In genomic region chr19:52748336-52748950, GRCh38 we compare ENCODE assay signal across 8 cellular contexts. TPM values are rescaled to one million over a fixed set of nuclear protein-coding genes. Genes with fewer than 3 reads are reported as not detected.
DNase-seq lines count a peak whose midpoint lies in the region; ATAC-seq, FAIRE-seq and TF ChIP-seq lines count a peak whose summit lies in the region.

No MANE protein-coding gene starts in this region.

- no peak for ATAC-seq in GM18505 (IDR thresholded peaks at IDR 0.05; ENCODE audit: unreplicated experiment)
- ATAC-seq in HG03521 (IDR thresholded peaks at IDR 0.05; ENCODE audit: unreplicated experiment), result no peak

- DNase-seq in NCI-H226 (peak; percentile 36), esophagus muscularis mucosa (ENCODE audit: extremely low spot score) (no peak), osteocyte (ENCODE audit: extremely low spot score, unreplicated experiment) (no peak), urothelium cell line (ENCODE audit: low spot score) (no peak), NCI-H187 (lab: John Stamatoyannopoulos, UW) (no peak)

- no peaks in the 10 kb centered on the region for H3K9me3 ChIP-seq in ES-I3 (ENCODE audit: control insufficient read depth, insufficient read depth, low read length)
- no peaks in the 10 kb centered on the region for H3K9me3 ChIP-seq in esophagus muscularis mucosa

- peak overlapping the region; percentile 66 for H3K9ac ChIP-seq in ES-I3 (ENCODE audit: low read depth, low read length)

- 31% methylated on average over 8 of the region's 8 CpGs for WGBS in esophagus muscularis mucosa

- H3K4me1 ChIP-seq in ES-I3 (ENCODE audit: insufficient read depth, low read length), result no peaks in the 10 kb centered on the region
- peaks cover 0 to 5% (median 3%) of the 10 kb centered on the region in 4 donors for H3K4me1 ChIP-seq in esophagus muscularis mucosa

- no peaks in the 10 kb centered on the region for H3K4me1 Mint-ChIP-seq in osteocyte (ENCODE audit: unreplicated experiment)

- no peak overlapping the region for H3K27ac Mint-ChIP-seq in osteocyte (ENCODE audit: unreplicated experiment)

- no peaks in the 10 kb centered on the region for H3K27me3 ChIP-seq in esophagus muscularis mucosa

- no peak overlapping the region for H3K27ac ChIP-seq in esophagus muscularis mucosa (replicated peaks in 1 of 4)

- H3K4me3 ChIP-seq in esophagus muscularis mucosa, result no peak overlapping the region

- peak; percentile 35 to 61 (median 50) for TF ChIP-seq CTCF in esophagus muscularis mucosa (IDR thresholded peaks at IDR 0.05)
- TF ChIP-seq CTCF in osteocyte (IDR thresholded peaks at IDR 0.05), result peak; percentile 63

- no peaks in the 10 kb centered on the region for H3K36me3 ChIP-seq in ES-I3 (ENCODE audit: insufficient read depth, low read length)
- no peaks in the 10 kb centered on the region for H3K36me3 ChIP-seq in esophagus muscularis mucosa

- no peaks in the 10 kb centered on the region for H3K27me3 Mint-ChIP-seq in osteocyte (ENCODE audit: unreplicated experiment)

- TF ChIP-seq EP300 in esophagus muscularis mucosa (IDR thresholded peaks at IDR 0.05), result no peak

- intact Hi-C loops in esophagus muscularis mucosa (cut with DNase I), result no loop called here

- TF ChIP-seq POLR2A in esophagus muscularis mucosa (IDR thresholded peaks at IDR 0.05; ENCODE audit: low read depth) (no peak), GM18505 (IDR thresholded peaks at IDR 0.05; ENCODE audit: borderline replicate concordance, extremely low read depth, insufficient read depth, insufficient read length) (no peak)

- H3K36me3 Mint-ChIP-seq in osteocyte (ENCODE audit: unreplicated experiment), result no peaks in the 10 kb centered on the region

- FAIRE-seq in urothelium cell line (lab: Jason Lieb, UNC), result no peak

- H3K4me3 Mint-ChIP-seq in osteocyte (ENCODE audit: unreplicated experiment), result no peak overlapping the region

- peaks cover 4% of the 10 kb centered on the region for H3K9me3 Mint-ChIP-seq in osteocyte (ENCODE audit: unreplicated experiment)

RNA-seq across cellular contexts. Expression of gene ZNF611, which starts 13.6 kb away (rescaled TPM):
- 1 to 10 TPM; 7.3 to 9.6 (median 7.6) TPM for total RNA-seq in esophagus muscularis mucosa
- total RNA-seq in osteocyte, result 16.1 and 20.7 TPM in 2 replicates

RNA-seq across cellular contexts. Expression of gene ZNF600, which starts 38.1 kb away (rescaled TPM):
- total RNA-seq in esophagus muscularis mucosa (10 to 100 TPM in 1 of 4 donors, 1 to 10 TPM in 3; 4.8 to 15.0 (median 5.5) TPM), osteocyte (10.2 and 10.8 TPM in 2 replicates)
